Comparison of ENCODE assay signal across 22 cellular contexts in the genomic region with DNA sequence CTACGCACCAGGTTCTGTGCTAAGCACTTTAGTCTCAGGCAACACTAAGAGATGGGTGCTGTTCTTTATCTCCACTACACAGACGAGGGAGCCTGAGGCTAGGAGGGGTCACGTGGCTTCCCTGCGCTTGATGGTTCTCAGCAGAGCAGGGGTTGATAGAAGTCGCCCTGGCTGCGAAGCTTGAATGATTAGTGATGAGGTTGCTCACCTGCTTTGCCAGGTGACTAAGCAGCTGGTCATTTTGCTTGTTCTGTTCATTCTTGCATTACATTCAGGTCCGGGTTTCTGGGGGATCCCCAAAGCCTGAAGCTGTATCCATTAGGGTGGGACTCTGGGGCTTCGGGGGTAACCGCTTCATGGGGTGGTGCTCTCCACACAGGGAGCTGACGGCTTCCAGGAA. TPM values are rescaled to one million over a fixed set of nuclear protein-coding genes. Genes with fewer than 3 reads are reported as not detected.
"Had no signal": no experiment of that assay in that cellular context is flagged by ENCODE, and none has a peak within 500 bp of the region (broad histone marks: within the 10 kb centered on the region; RNA-seq: fewer than 3 reads in every experiment).

No MANE protein-coding gene starts in this region.

- H3K4me1 Mint-ChIP-seq: activated B cell treated with CpG ODN at 0.5 μM for 24 hours; activated CD4-positive, alpha-beta memory T cell treated with anti-CD3 and anti-CD28 coated beads, Interleukin-2, amount 10 ng/mL, durations not matched to agents 7 days and 5 days; activated CD8-positive, alpha-beta memory T cell treated with anti-CD3 and anti-CD28 coated beads, Interleukin-2, amount 10 ng/mL, durations not matched to agents 7 days and 5 days; endodermal cell; immature natural killer cell; T-cell had no signal

- DNase-seq: activated B cell treated with CpG ODN at 0.5 μM for 24 hours; activated CD4-positive, alpha-beta memory T cell treated with anti-CD3 and anti-CD28 coated beads, Interleukin-2, amount 10 ng/mL, durations not matched to agents 7 days and 5 days; activated CD4-positive, alpha-beta T cell treated with anti-CD3 and anti-CD28 coated beads for 4 hours; activated CD8-positive, alpha-beta memory T cell treated with anti-CD3 and anti-CD28 coated beads, Interleukin-2, amount 10 ng/mL, durations not matched to agents 7 days and 5 days; endodermal cell; heart right ventricle; immature natural killer cell; retina; stimulated activated CD4-positive, alpha-beta T cell treated with anti-CD3 and anti-CD28 coated beads, Interleukin-15, amount 100 ng/mL, for 24 hours; stimulated activated CD4-positive, alpha-beta T cell treated with anti-CD3 and anti-CD28 coated beads, Interleukin-2, amount 100 ng/mL, for 48 hours; T-cell had no signal

- H3K36me3 ChIP-seq: cardiac muscle cell, gastroesophageal sphincter, heart right ventricle, tibial nerve, vagina had no signal

- H3K27ac Mint-ChIP-seq: activated B cell treated with CpG ODN at 0.5 μM for 24 hours; activated CD4-positive, alpha-beta memory T cell treated with anti-CD3 and anti-CD28 coated beads, Interleukin-2, amount 10 ng/mL, durations not matched to agents 7 days and 5 days; activated CD8-positive, alpha-beta memory T cell treated with anti-CD3 and anti-CD28 coated beads, Interleukin-2, amount 10 ng/mL, durations not matched to agents 7 days and 5 days; activated naive CD8-positive, alpha-beta T cell; endodermal cell; immature natural killer cell; natural killer cell treated with Interleukin-12 subunit alpha and Interleukin-12 subunit beta and Interleukin-15 and Interleukin-18, amount 100 ng/mL, for 72 hours; stimulated activated naive CD8-positive, alpha-beta T cell treated with anti-CD3 and anti-CD28 coated beads, Interleukin-15, Interleukin-2, amounts not matched to agents 100 ng/mL and 50 ng/mL, for 24 hours; T-cell had no signal

- H3K4me1 ChIP-seq: gastroesophageal sphincter, vagina had no signal

- H3K4me3 Mint-ChIP-seq: activated B cell treated with CpG ODN at 0.5 μM for 24 hours; activated CD4-positive, alpha-beta memory T cell treated with anti-CD3 and anti-CD28 coated beads, Interleukin-2, amount 10 ng/mL, durations not matched to agents 7 days and 5 days; activated CD8-positive, alpha-beta memory T cell treated with anti-CD3 and anti-CD28 coated beads, Interleukin-2, amount 10 ng/mL, durations not matched to agents 7 days and 5 days; activated naive CD8-positive, alpha-beta T cell; endodermal cell; immature natural killer cell; natural killer cell treated with Interleukin-12 subunit alpha and Interleukin-12 subunit beta and Interleukin-15 and Interleukin-18, amount 100 ng/mL, for 72 hours; stimulated activated naive CD8-positive, alpha-beta T cell treated with anti-CD3 and anti-CD28 coated beads, Interleukin-15, Interleukin-2, amounts not matched to agents 100 ng/mL and 50 ng/mL, for 24 hours; T-cell had no signal

- H3K27ac ChIP-seq: cardiac muscle cell, gastroesophageal sphincter, heart right ventricle, tibial nerve, vagina had no signal

- H3K9me3 ChIP-seq: vagina had no signal

- ATAC-seq: activated CD8-positive, alpha-beta memory T cell treated with anti-CD3 and anti-CD28 coated beads, Interleukin-2, amount 10 ng/mL, durations not matched to agents 7 days and 5 days; gastroesophageal sphincter; natural killer cell treated with Interleukin-12 subunit alpha and Interleukin-12 subunit beta and Interleukin-15 and Interleukin-18, amount 100 ng/mL, for 72 hours; T-cell had no signal

- H3K4me3 ChIP-seq: cardiac muscle cell, dorsolateral prefrontal cortex, gastroesophageal sphincter, heart right ventricle, tibial nerve, vagina had no signal

- H3K27me3 ChIP-seq: cardiac muscle cell, tibial nerve, vagina had no signal

- H3K36me3 Mint-ChIP-seq: activated CD8-positive, alpha-beta memory T cell treated with anti-CD3 and anti-CD28 coated beads, Interleukin-2, amount 10 ng/mL, durations not matched to agents 7 days and 5 days; immature natural killer cell had no signal

- H3K9me3 Mint-ChIP-seq: natural killer cell treated with Interleukin-12 subunit alpha and Interleukin-12 subunit beta and Interleukin-15 and Interleukin-18, amount 100 ng/mL, for 72 hours had no signal

RNA-seq across cellular contexts. Expression of a gene that starts 11.8 kb away (rescaled TPM):
- total RNA-seq: activated B cell treated with CpG ODN at 0.5 μM for 24 hours; activated CD4-positive, alpha-beta memory T cell treated with anti-CD3 and anti-CD28 coated beads, Interleukin-2, amount 10 ng/mL, durations not matched to agents 7 days and 5 days; activated CD8-positive, alpha-beta memory T cell treated with anti-CD3 and anti-CD28 coated beads, Interleukin-2, amount 10 ng/mL, durations not matched to agents 7 days and 5 days; cardiac muscle cell; endodermal cell; epithelial cell of proximal tubule; gastroesophageal sphincter; lower leg skin; natural killer cell treated with Interleukin-12 subunit alpha and Interleukin-12 subunit beta and Interleukin-15 and Interleukin-18, amount 100 ng/mL, for 72 hours; skeletal muscle tissue; T-cell; vagina had no signal
- polyA plus RNA-seq: cardiac muscle cell, immature natural killer cell had no signal
